In genomic region chr10:3395041-3395440, GRCh38 we compare ENCODE assay signal across 22 cellular contexts.
A peak's percentile ranks its signal among the peaks of the same experiment; 100 is the strongest.
DNase-seq lines count a peak whose midpoint lies in the region; ATAC-seq, FAIRE-seq and TF ChIP-seq lines count a peak whose summit lies in the region.
"Had no signal": no experiment of that assay in that cellular context is flagged by ENCODE, and none has a peak within 500 bp of the region (broad histone marks: within the 10 kb centered on the region; RNA-seq: fewer than 3 reads in every experiment).

No MANE protein-coding gene starts in this region.

- H2BK15ac ChIP-seq in mesenchymal stem cell (ENCODE audit: low read depth, poor library complexity, severe bottlenecking): no peak overlapping the region

- H3K36me3 ChIP-seq in left ventricle myocardium inferior: no peaks in the 10 kb centered on the region
- peaks cover 0 to 3% of the 10 kb centered on the region in 2 experiments for H3K36me3 ChIP-seq in mesenchymal stem cell (ENCODE audit: control insufficient read depth in 1 of 2, insufficient read depth in 2 of 2, low read depth in 1 of 2, low read length in 2 of 2)
- H3K36me3 ChIP-seq in uterus: no peaks in the 10 kb centered on the region
- H3K36me3 ChIP-seq in osteoblast (ENCODE audit: insufficient read depth, low read length): no peaks in the 10 kb centered on the region

- H3K27me3 ChIP-seq in left ventricle myocardium inferior (ENCODE audit: low read depth) (no peaks in the 10 kb centered on the region), mesenchymal stem cell (ENCODE audit: control insufficient read depth in 1 of 2, insufficient read depth in 1 of 2, low read length in 2 of 2) (no peaks in the 10 kb centered on the region), uterus (no peaks in the 10 kb centered on the region), osteoblast (ENCODE audit: insufficient read depth, low read length) (peaks cover 66% of the 10 kb centered on the region)

- H3K23ac ChIP-seq in mesenchymal stem cell (ENCODE audit: low read length in 2 of 2): no peak overlapping the region

- no peak overlapping the region for H3K4me2 ChIP-seq in mesenchymal stem cell (ENCODE audit: low read length, poor library complexity, severe bottlenecking)
- H3K4me2 ChIP-seq in osteoblast (ENCODE audit: insufficient read depth, low read length): no peak overlapping the region
- H3K4me2 ChIP-seq: A549 had no signal

- ATAC-seq in Right ventricle myocardium inferior (no peak), HG02973 (IDR thresholded peaks at IDR 0.05; ENCODE audit: unreplicated experiment) (no peak)
- ATAC-seq: A549, K562, PC-3, T-cell had no signal

- no peak for TF ChIP-seq POLR2A in uterus (IDR thresholded peaks at IDR 0.05)

- intact Hi-C loops in left ventricle myocardium inferior (cut with micrococcal nuclease) (no loop called here), Right ventricle myocardium inferior (cut with DNase I) (loop anchor here (5.0 kb wide), 1 partner anchor 72 kb away; no protein-coding TSS in a partner anchor), uterus (cut with DNase I; ENCODE audit: low total_unique reads) (no loop called here)

- H2BK12ac ChIP-seq in mesenchymal stem cell (ENCODE audit: low read length in 2 of 2): peak overlapping the region in 1 of 2 experiments; percentile 33

- no peak overlapping the region for H4K8ac ChIP-seq in mesenchymal stem cell (ENCODE audit: low read length)

- H3K4me3 ChIP-seq in left ventricle myocardium inferior (no peak overlapping the region), mesenchymal stem cell (ENCODE audit: insufficient read depth in 1 of 2, low read depth in 1 of 2, low read length in 2 of 2) (no peak overlapping the region), uterus (no peak overlapping the region), osteoblast (ENCODE audit: insufficient read depth, low read length) (no peak overlapping the region)
- H3K4me3 ChIP-seq: A549, K562 had no signal

- no peaks in the 10 kb centered on the region for H3K79me1 ChIP-seq in mesenchymal stem cell (replicated peaks; ENCODE audit: low read length, poor library complexity, severe bottlenecking)

- no peak overlapping the region for H3K9ac ChIP-seq in mesenchymal stem cell (ENCODE audit: low read length)

- H4K91ac ChIP-seq in mesenchymal stem cell (ENCODE audit: low read length): no peak overlapping the region

- peaks cover 20% of the 10 kb centered on the region for H3K4me1 ChIP-seq in left ventricle myocardium inferior
- peaks cover 13% of the 10 kb centered on the region for H3K4me1 ChIP-seq in mesenchymal stem cell (ENCODE audit: control insufficient read depth, insufficient read depth, low read depth, low read length)
- H3K4me1 ChIP-seq in uterus: no peaks in the 10 kb centered on the region
- no peaks in the 10 kb centered on the region for H3K4me1 ChIP-seq in osteoblast (ENCODE audit: insufficient read depth, low read length)

- no peak overlapping the region for H2BK120ac ChIP-seq in mesenchymal stem cell (ENCODE audit: low read depth, low read length)

- no peak overlapping the region for H2AFZ ChIP-seq in mesenchymal stem cell (ENCODE audit: low read depth, low read length)
- H2AFZ ChIP-seq in osteoblast (ENCODE audit: low read length): no peak overlapping the region

- peaks cover 6% of the 10 kb centered on the region for H3K9me3 ChIP-seq in left ventricle myocardium inferior (replicated peaks)
- peaks cover 3% of the 10 kb centered on the region for H3K9me3 ChIP-seq in mesenchymal stem cell (ENCODE audit: control insufficient read depth, low read length)
- no peaks in the 10 kb centered on the region for H3K9me3 ChIP-seq in uterus
- H3K9me3 ChIP-seq in osteoblast (ENCODE audit: low read depth, low read length): peaks cover 6% of the 10 kb centered on the region
- H3K9me3 ChIP-seq: A549 had no signal

- 95% methylated on average over 2 of the region's 3 CpGs for WGBS in mesenchymal stem cell

- no peak overlapping the region for H3K4ac ChIP-seq in mesenchymal stem cell (ENCODE audit: low read depth in 1 of 2, low read length in 2 of 2)

- no peaks in the 10 kb centered on the region for H4K20me1 ChIP-seq in osteoblast (ENCODE audit: insufficient read depth, low read length)

- TF ChIP-seq CTCF in left ventricle myocardium inferior (IDR thresholded peaks at IDR 0.05; ENCODE audit: borderline replicate concordance): no peak
- no peak for TF ChIP-seq CTCF in uterus (IDR thresholded peaks at IDR 0.05)
- no peak for TF ChIP-seq CTCF in osteoblast (IDR thresholded peaks at IDR 0.05; ENCODE audit: extremely low read depth, low read depth, low read length)

- H3K27ac ChIP-seq in left ventricle myocardium inferior (replicated peaks) (peak overlapping the region; percentile 16), mesenchymal stem cell (ENCODE audit: low read length, poor library complexity, severe bottlenecking) (no peak overlapping the region), uterus (peak overlapping the region; percentile 39 to 50), osteoblast (ENCODE audit: low read depth, low read length) (no peak overlapping the region)
- H3K27ac ChIP-seq: A549 had no signal

- peak overlapping the region; percentile 78 for H2AK5ac ChIP-seq in mesenchymal stem cell (ENCODE audit: low read length, severe bottlenecking)

- no peak overlapping the region for H3K14ac ChIP-seq in mesenchymal stem cell (ENCODE audit: low read length in 2 of 2)

- no peaks in the 10 kb centered on the region for H3K79me2 ChIP-seq in osteoblast (ENCODE audit: insufficient read depth, low read length)

- H3K18ac ChIP-seq in mesenchymal stem cell (ENCODE audit: low read depth in 1 of 2, low read length in 2 of 2): no peak overlapping the region

- FAIRE-seq in RCC 7860 (lab: Jason Lieb, UNC): peak; percentile 49
- FAIRE-seq: A549, G401.6, GM18507, H1, K562 had no signal

- DNase-seq in left ventricle myocardium inferior (no peak), Right ventricle myocardium inferior (ENCODE audit: missing footprints) (no peak), RCC 7860 (ENCODE audit: low spot score) (peak; percentile 60), mesenchymal stem cell (no peak), uterus (no peak), NCI-H526 treated with DMSO at 0.1 percent for 48 hours (lab: John Stamatoyannopoulos, UW) (no peak), osteoblast (ENCODE audit: insufficient read length, low spot score, missing footprints) (no peak)
- DNase-seq: CD4-positive, alpha-beta memory T cell; MM.1S; NCI-H1048; NCI-H1417 treated with DMSO at 0.1 percent for 48 hours; NCI-H1930; NCI-H226; RPMI8226; T-cell had no signal

- H2BK5ac ChIP-seq in mesenchymal stem cell (ENCODE audit: low read depth, low read length, poor library complexity, severe bottlenecking): no peak overlapping the region

Comparison
In these comparisons a context has a peak if more than half of its experiments do, and no peak if none do; other contexts are left out.
1. H3K27ac ChIP-seq: peak in left ventricle myocardium inferior (single experiment) and uterus (2 of 2); none in mesenchymal stem cell (single experiment) and osteoblast (single experiment).